In the genomic region with DNA sequence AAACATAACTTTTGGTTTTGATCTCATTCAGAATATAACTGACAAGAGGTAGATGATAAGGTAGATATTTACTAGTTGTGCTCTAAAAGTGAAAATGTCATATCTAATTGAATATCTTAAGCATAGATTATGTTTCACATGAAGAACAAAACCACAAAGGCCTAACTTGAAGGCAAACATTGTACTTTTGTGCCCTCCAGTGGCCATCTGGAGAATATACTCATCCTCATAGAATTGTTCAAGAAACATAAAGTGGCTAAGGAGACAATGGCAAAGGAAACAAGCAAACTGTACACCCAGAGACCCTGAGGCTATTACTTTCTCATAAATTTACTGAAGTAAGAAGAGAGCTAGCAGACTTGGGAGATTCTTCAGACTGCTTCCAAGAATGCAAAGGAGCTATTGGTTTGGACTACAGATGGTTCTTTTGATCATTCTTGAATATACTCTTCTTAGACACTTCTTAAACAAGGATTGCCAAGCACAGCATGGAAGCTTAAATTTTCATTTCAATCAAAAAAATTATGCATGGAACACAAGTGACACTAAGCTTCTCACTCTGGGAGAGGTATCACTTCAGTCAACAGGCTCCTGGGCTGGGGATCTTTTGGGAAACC, we compare ENCODE assay signal across 8 cellular contexts.
DNase-seq lines count a peak whose midpoint lies in the region; ATAC-seq, FAIRE-seq and TF ChIP-seq lines count a peak whose summit lies in the region.

No MANE protein-coding gene starts in this region.

- H3K27ac ChIP-seq in A549 (no peak overlapping the region), right lobe of liver (no peak overlapping the region), testis (no peak overlapping the region)

- peak; percentile 82 to 84; a peak in 5 of 6 replicates for ATAC-seq in A549
- ATAC-seq in SK-N-SH treated with all-trans-retinoic acid at 6 μM for 48 hours, result peak; percentile 89
- peak; percentile 57 to 74 (median 64) for ATAC-seq in right lobe of liver

- H3K4me1 ChIP-seq in A549 (peaks cover 10% of the 10 kb centered on the region; the same call in 2 of the 3 replicates), right lobe of liver (peaks cover 0 to 11% (median 2%) of the 10 kb centered on the region in 4 donors), testis (no peaks in the 10 kb centered on the region)

- no peak for TF ChIP-seq POLR2A in A549 (IDR thresholded peaks at IDR 0.05; ENCODE audit: low read length)
- TF ChIP-seq POLR2A in H54 (IDR thresholded peaks at IDR 0.05; ENCODE audit: low read depth, low read length), result no peak
- no peak for TF ChIP-seq POLR2A in right lobe of liver (IDR thresholded peaks at IDR 0.05)
- no peak for TF ChIP-seq POLR2A in testis (IDR thresholded peaks at IDR 0.05)

- peak; percentile 24 to 73 for DNase-seq in A549 (ENCODE audit: low read depth in 1 of 2, low spot score in 1 of 2)
- DNase-seq in GM03348 (ENCODE audit: low spot score), result peak; percentile 53
- DNase-seq in H54 (ENCODE audit: insufficient read length, low spot score), result no peak
- DNase-seq in Kasumi-1 (lab: John Stamatoyannopoulos, UW), result peak; percentile 86 to 93
- DNase-seq in cerebellum (ENCODE audit: low spot score), result peak; percentile 27
- peak in 1 of 3 donors; percentile 48 for DNase-seq in right lobe of liver
- DNase-seq in testis, result peak; percentile 63

- POLR2A ChIA-PET in A549 (lab: Yijun Ruan, JAX), result no interaction called here

- peak; percentile 86 to 89 for TF ChIP-seq RAD21 in A549 (conservative IDR thresholded peaks at IDR 0.05 in 1 of 2, IDR thresholded peaks at IDR 0.05 in 1 of 2)

- TF ChIP-seq EP300 in A549 (IDR thresholded peaks at IDR 0.05), result no peak

- CTCF ChIA-PET in A549 (lab: Yijun Ruan, JAX), result interaction anchor here (0.6 to 3.1 kb wide), 18 partner anchors 9 to 1152 kb away, joined by 3 to 13 read pairs (median 4); no protein-coding TSS in a partner anchor

- peak; percentile 77 for TF ChIP-seq CTCF in A549 (IDR thresholded peaks at IDR 0.05)
- peak; percentile 73 to 83 (median 76) for TF ChIP-seq CTCF in right lobe of liver (IDR thresholded peaks at IDR 0.05)
- TF ChIP-seq CTCF in testis (IDR thresholded peaks at IDR 0.05), result peak; percentile 58 to 86 (median 77)

- no peaks in the 10 kb centered on the region for H3K36me3 ChIP-seq in right lobe of liver
- H3K36me3 ChIP-seq in testis (ENCODE audit: low read depth, missing control alignments), result no peaks in the 10 kb centered on the region

- FAIRE-seq in A549 (lab: Jason Lieb, UNC) (peak; percentile 98), H54 (lab: Jason Lieb, UNC) (peak; percentile 92)

- H3K27me3 ChIP-seq in right lobe of liver (no peaks in the 10 kb centered on the region), testis (no peaks in the 10 kb centered on the region)

- H3K4me3 ChIP-seq in A549 (no peak overlapping the region), right lobe of liver (no peak overlapping the region), testis (no peak overlapping the region)

- H3K9me3 ChIP-seq in A549 (no peaks in the 10 kb centered on the region), right lobe of liver (no peaks in the 10 kb centered on the region), testis (no peaks in the 10 kb centered on the region)

- H3K4me2 ChIP-seq in A549, result no peak overlapping the region

- intact Hi-C loops in right lobe of liver (cut with DNase I), result no loop called here
- intact Hi-C loops in testis (cut with DNase I; ENCODE audit: low total_unique reads), result no loop called here

TF ChIP-seq in A549, 52 proteins besides CTCF, POLR2A, EP300 and RAD21:
- TF ChIP-seq SMC3 (IDR thresholded peaks at IDR 0.05) (peak; percentile 69), JUNB (IDR thresholded peaks at IDR 0.05) (no peak), KDM5A (IDR thresholded peaks at IDR 0.05) (no peak)
TF ChIP-seq in A549: peak in this region for 1.

TF ChIP-seq in SK-N-SH treated with all-trans-retinoic acid at 6 μM for 48 hours, 23 proteins besides CTCF, POLR2A, EP300 and RAD21:
- TF ChIP-seq RARB (CRISPR knock-in tag; IDR thresholded peaks at IDR 0.05) (no peak), ZNF70 (CRISPR knock-in tag; IDR thresholded peaks at IDR 0.05) (no peak), ESRRG (CRISPR knock-in tag; IDR thresholded peaks at IDR 0.05) (no peak), PPARA (CRISPR knock-in tag; IDR thresholded peaks at IDR 0.05; ENCODE audit: borderline replicate concordance) (no peak), CSDC2 (CRISPR knock-in tag; IDR thresholded peaks at IDR 0.05) (no peak), ZNF565 (CRISPR knock-in tag; conservative IDR thresholded peaks at IDR 0.05; ENCODE audit: low read depth) (no peak), POU6F1 (CRISPR knock-in tag; IDR thresholded peaks at IDR 0.05; ENCODE audit: borderline replicate concordance, low read depth) (no peak), OSR1 (CRISPR knock-in tag; IDR thresholded peaks at IDR 0.05) (no peak), TOX (CRISPR knock-in tag; IDR thresholded peaks at IDR 0.05; ENCODE audit: borderline replicate concordance) (no peak), ZFP30 (CRISPR knock-in tag; IDR thresholded peaks at IDR 0.05) (no peak), ZC3H10 (CRISPR knock-in tag; IDR thresholded peaks at IDR 0.05) (no peak), CREB5 (CRISPR knock-in tag; IDR thresholded peaks at IDR 0.05; ENCODE audit: low read depth) (no peak), ZFP3 (CRISPR knock-in tag; IDR thresholded peaks at IDR 0.05) (no peak), BACH2 (CRISPR knock-in tag; IDR thresholded peaks at IDR 0.05; ENCODE audit: borderline replicate concordance) (no peak)
- TF ChIP-seq, protein P1, sequence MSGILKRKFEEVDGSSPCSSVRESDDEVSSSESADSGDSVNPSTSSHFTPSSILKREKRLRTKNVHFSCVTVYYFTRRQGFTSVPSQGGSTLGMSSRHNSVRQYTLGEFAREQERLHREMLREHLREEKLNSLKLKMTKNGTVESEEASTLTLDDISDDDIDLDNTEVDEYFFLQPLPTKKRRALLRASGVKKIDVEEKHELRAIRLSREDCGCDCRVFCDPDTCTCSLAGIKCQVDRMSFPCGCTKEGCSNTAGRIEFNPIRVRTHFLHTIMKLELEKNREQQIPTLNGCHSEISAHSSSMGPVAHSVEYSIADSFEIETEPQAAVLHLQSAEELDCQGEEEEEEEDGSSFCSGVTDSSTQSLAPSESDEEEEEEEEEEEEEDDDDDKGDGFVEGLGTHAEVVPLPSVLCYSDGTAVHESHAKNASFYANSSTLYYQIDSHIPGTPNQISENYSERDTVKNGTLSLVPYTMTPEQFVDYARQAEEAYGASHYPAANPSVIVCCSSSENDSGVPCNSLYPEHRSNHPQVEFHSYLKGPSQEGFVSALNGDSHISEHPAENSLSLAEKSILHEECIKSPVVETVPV (CRISPR knock-in tag; IDR thresholded peaks at IDR 0.05), result no peak
